In the genomic region with DNA sequence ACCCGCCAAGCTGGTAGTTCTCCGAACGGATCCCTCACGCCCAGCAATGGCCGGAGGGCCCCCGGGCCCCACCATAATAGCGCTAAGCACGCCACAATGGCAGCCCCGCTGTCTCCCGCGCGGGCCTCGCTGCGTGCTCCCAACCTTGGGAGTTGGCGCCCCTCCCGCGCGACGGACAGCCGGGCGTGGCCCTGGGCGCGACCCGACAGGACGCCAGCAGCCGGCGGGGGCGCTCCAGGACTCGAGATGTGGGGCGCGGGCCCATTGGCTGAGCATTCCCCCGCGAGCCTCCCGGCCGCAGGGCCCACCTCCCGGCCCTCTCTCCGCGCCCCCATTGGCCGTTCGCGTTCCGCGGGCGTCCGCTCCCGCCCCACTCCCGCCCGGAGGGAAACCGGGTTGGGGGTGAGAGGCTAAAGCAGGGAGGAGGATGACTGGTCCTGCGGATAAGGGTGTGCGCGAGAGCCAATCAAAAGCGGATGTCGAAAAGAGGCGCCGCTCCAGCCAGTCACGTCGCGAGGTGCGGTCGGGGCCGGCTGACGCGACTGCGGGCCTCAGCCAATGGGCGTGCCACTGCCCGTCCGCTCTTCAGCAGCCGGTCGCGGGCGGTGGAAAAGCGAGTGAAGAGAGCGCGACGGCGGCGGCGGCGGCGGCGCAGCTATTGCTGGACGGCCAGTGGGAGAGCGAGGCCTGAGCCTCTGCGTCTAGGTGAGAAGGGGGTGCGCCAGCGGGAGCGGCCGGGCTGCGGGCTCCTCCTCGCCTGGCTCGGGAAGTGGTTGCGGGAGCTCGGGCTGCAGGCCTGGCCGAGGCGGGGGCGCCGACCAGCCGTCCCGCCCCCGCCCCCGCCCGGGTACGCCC, we compare ENCODE assay signal across 8 cellular contexts. TPM values are rescaled to one million over a fixed set of nuclear protein-coding genes. Genes with fewer than 3 reads are reported as not detected.
A peak's percentile ranks its signal among the peaks of the same experiment; 100 is the strongest.
DNase-seq lines count a peak whose midpoint lies in the region; ATAC-seq, FAIRE-seq and TF ChIP-seq lines count a peak whose summit lies in the region.

A gene with protein sequence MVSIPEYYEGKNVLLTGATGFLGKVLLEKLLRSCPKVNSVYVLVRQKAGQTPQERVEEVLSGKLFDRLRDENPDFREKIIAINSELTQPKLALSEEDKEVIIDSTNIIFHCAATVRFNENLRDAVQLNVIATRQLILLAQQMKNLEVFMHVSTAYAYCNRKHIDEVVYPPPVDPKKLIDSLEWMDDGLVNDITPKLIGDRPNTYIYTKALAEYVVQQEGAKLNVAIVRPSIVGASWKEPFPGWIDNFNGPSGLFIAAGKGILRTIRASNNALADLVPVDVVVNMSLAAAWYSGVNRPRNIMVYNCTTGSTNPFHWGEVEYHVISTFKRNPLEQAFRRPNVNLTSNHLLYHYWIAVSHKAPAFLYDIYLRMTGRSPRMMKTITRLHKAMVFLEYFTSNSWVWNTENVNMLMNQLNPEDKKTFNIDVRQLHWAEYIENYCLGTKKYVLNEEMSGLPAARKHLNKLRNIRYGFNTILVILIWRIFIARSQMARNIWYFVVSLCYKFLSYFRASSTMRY (plus strand): TSS at position 567 of the 855 bp plus-strand sequence. CDS start 26,098 bp downstream, outside the sequence.

- TF ChIP-seq POLR2A in GM12891 (IDR thresholded peaks at IDR 0.05; ENCODE audit: low read depth, low read length) = 0 out of 2 replicates have a peak, but pooled peaks have one; percentile 6

- WGBS in adipose tissue, 3 donors = 0 to 1% (median 1%) methylated on average over 82 to 104 of the region's 104 CpGs

- H3K4me3 Mint-ChIP-seq in T-cell (peak within 1 kb of the TSS; percentile 97), type B pancreatic cell (peak within 1 kb of the TSS; percentile 99)

- POLR2A ChIA-PET in T-cell (lab: Charles Lee) = interaction anchor here in 1 of 2 donors (0.6 kb wide), 2 partner anchors 350 to 455 kb away, joined by 5 read pairs; no protein-coding TSS in a partner anchor

- peak within 1 kb of the TSS; percentile 70 for H3K4me3 ChIP-seq in cardiac muscle cell

- H3K27ac ChIP-seq in adipose tissue (ENCODE audit: low read depth, low read length) (peak within 1 kb of the TSS; percentile 21), cardiac muscle cell (peak within 1 kb of the TSS; percentile 77)

- H3K27me3 Mint-ChIP-seq in T-cell = peaks cover 7 to 13% of the 10 kb centered on the region in 2 donors
- H3K27me3 Mint-ChIP-seq in type B pancreatic cell = peaks cover 6% of the 10 kb centered on the region

- no peaks in the 10 kb centered on the region for H3K36me3 Mint-ChIP-seq in T-cell
- peaks cover 19% of the 10 kb centered on the region for H3K36me3 Mint-ChIP-seq in type B pancreatic cell

- no peaks in the 10 kb centered on the region for H3K9me3 Mint-ChIP-seq in T-cell
- H3K9me3 Mint-ChIP-seq in type B pancreatic cell = no peaks in the 10 kb centered on the region

- peak; percentile 91 for ATAC-seq in HG02798 (IDR thresholded peaks at IDR 0.05; ENCODE audit: poor library complexity, unreplicated experiment)
- peak; percentile 88 to 91 (median 90) for ATAC-seq in T-cell (replicated peaks in 1 of 4)

- H3K9me3 ChIP-seq in cardiac muscle cell (ENCODE audit: low read depth) = no peaks in the 10 kb centered on the region

- peak; percentile 63 for TF ChIP-seq CTCF in cardiac muscle cell (IDR thresholded peaks at IDR 0.05; ENCODE audit: low read depth, low read length)
- TF ChIP-seq CTCF in type B pancreatic cell (conservative IDR thresholded peaks at IDR 0.05) = peak; percentile 70

- CTCF ChIA-PET in T-cell (lab: Charles Lee) = interaction anchor here in 1 of 2 donors (1.0 to 1.4 kb wide), 4 partner anchors 8 to 104 kb away, joined by 3 to 5 read pairs (median 4); no protein-coding TSS in a partner anchor

- peaks cover 3% of the 10 kb centered on the region for H3K4me1 ChIP-seq in cardiac muscle cell (ENCODE audit: low read depth)

- FAIRE-seq in GM12891 (lab: Jason Lieb, UNC) = peak; percentile 97

- H3K36me3 ChIP-seq in cardiac muscle cell = no peaks in the 10 kb centered on the region

- DNase-seq in GM12891 (ENCODE audit: insufficient read length, low spot score) (peak; percentile 91), NCI-H1436 (lab: John Stamatoyannopoulos, UW) (peak; percentile 98), T-cell (peak; percentile 88 to 97 (median 93)), cardiac muscle cell (ENCODE audit: low read depth in 1 of 2, low spot score in 1 of 2) (peak; percentile 98 to 100), pons (ENCODE audit: low spot score) (peak; percentile 99), type B pancreatic cell (ENCODE audit: extremely low spot score, unreplicated experiment) (peak; percentile 99)

- H3K27ac Mint-ChIP-seq in T-cell (peak within 1 kb of the TSS; percentile 90 to 91), type B pancreatic cell (peak within 1 kb of the TSS; percentile 97)

- H3K4me1 Mint-ChIP-seq in T-cell (peaks cover 45 to 54% (median 46%) of the 10 kb centered on the region in 3 donors), type B pancreatic cell (ENCODE audit: unreplicated experiment) (peaks cover 37% of the 10 kb centered on the region)

- H3K27me3 ChIP-seq in cardiac muscle cell = no peaks in the 10 kb centered on the region

TF ChIP-seq in GM12891, 5 proteins besides CTCF, POLR2A, EP300 and RAD21:
- no peak for TF ChIP-seq POU2F2 (IDR thresholded peaks at IDR 0.05; ENCODE audit: low read depth, low read length)
- no peak for TF ChIP-seq SPI1 (IDR thresholded peaks at IDR 0.05; ENCODE audit: low read depth, low read length)
- no peak for TF ChIP-seq PAX5 (IDR thresholded peaks at IDR 0.05; ENCODE audit: insufficient read depth, low read length, severe bottlenecking)
- no peak for TF ChIP-seq POLR2AphosphoS5 (IDR thresholded peaks at IDR 0.05; ENCODE audit: low read depth, low read length)
- TF ChIP-seq TAF1 (IDR thresholded peaks at IDR 0.05; ENCODE audit: low read depth, low read length) = no peak

RNA-seq across cellular contexts. Expression of the gene that starts here (rescaled TPM):
- polyA plus RNA-seq in GM12891 (2012; ENCODE audit: low read depth, missing spikeins) = 7.9 TPM
- total RNA-seq in T-cell (10 to 100 TPM; 25.2 to 35.2 (median 29.6) TPM), cardiac muscle cell (25.1 and 45.2 TPM in 2 replicates), type B pancreatic cell (ENCODE audit: low replicate concordance) (50.2 and 69.0 TPM in 2 replicates)
- polyA plus RNA-seq in adipose tissue (10 to 100 TPM in 2 of 3 donors, 1 to 10 TPM in 1; 7.5 to 16.0 (median 15.1) TPM), cardiac muscle cell (25.4 and 27.5 TPM in 2 replicates)

Comparison
In these comparisons a context has a peak if more than half of its experiments do, and no peak if none do; other contexts are left out.
1. Peak in every context shown above with its lines: DNase-seq, ATAC-seq, H3K4me3 ChIP-seq and H3K27ac ChIP-seq.